ENCODE assay signal across 8 cellular contexts in genomic region chr9:129006328-129007034, GRCh38. TPM values are rescaled to one million over a fixed set of nuclear protein-coding genes. Genes with fewer than 3 reads are reported as not detected.
DNase-seq lines count a peak whose midpoint lies in the region; ATAC-seq and TF ChIP-seq lines count a peak whose summit lies in the region.

No MANE protein-coding gene starts in this region.

- H3K27me3 ChIP-seq in MG63 (no peaks in the 10 kb centered on the region), gastrocnemius medialis (no peaks in the 10 kb centered on the region)

- TF ChIP-seq CTCF in astrocyte of the spinal cord (IDR thresholded peaks at IDR 0.05; ENCODE audit: low read depth, low read length) (peak; percentile 98), gastrocnemius medialis (IDR thresholded peaks at IDR 0.05 in 4 of 5, conservative IDR thresholded peaks at IDR 0.05 in 1 of 5) (peak; percentile 66 to 92 (median 74))

- peaks cover 15 to 28% of the 10 kb centered on the region in 2 donors for H3K4me1 ChIP-seq in gastrocnemius medialis

- TF ChIP-seq POLR2A in gastrocnemius medialis (IDR thresholded peaks at IDR 0.05): no peak

- peak overlapping the region; percentile 61 to 71 (median 66) for H3K27ac ChIP-seq in gastrocnemius medialis

- H3K4me3 ChIP-seq in MG63 (no peak overlapping the region), astrocyte of the spinal cord (ENCODE audit: low read depth, low read length) (no peak overlapping the region), gastrocnemius medialis (no peak overlapping the region)

- peaks cover 52% of the 10 kb centered on the region for H3K36me3 ChIP-seq in MG63
- peaks cover 0 to 64% of the 10 kb centered on the region in 2 donors for H3K36me3 ChIP-seq in gastrocnemius medialis

- DNase-seq in GM03348 (ENCODE audit: low spot score): peak; percentile 93
- DNase-seq in MG63: peak; percentile 66
- DNase-seq in SKM-1 (lab: John Stamatoyannopoulos, UW; ENCODE audit: unreplicated experiment): peak; percentile 67
- peak; percentile 71 for DNase-seq in astrocyte of the spinal cord (ENCODE audit: low read depth, low spot score)
- peak; percentile 77 to 85 for DNase-seq in hippocampal formation (lab: John Stamatoyannopoulos, UW)
- peak; percentile 65 to 77 for DNase-seq in gastrocnemius medialis
- DNase-seq in GDM1 (lab: John Stamatoyannopoulos, UW): no peak

- in situ Hi-C loops in astrocyte of the spinal cord (cut with HindIII; ENCODE audit: low sequenced_read_pairs): no loop called here
- in situ Hi-C loops in gastrocnemius medialis (cut with MboI; ENCODE audit: low sequenced_read_pairs in 4 of 4): no loop called here

- H3K9me3 ChIP-seq in MG63 (no peaks in the 10 kb centered on the region), gastrocnemius medialis (no peaks in the 10 kb centered on the region)

- ATAC-seq in gastrocnemius medialis: peak; percentile 92 to 95
- ATAC-seq in HG02588 (IDR thresholded peaks at IDR 0.05; ENCODE audit: unreplicated experiment): no peak

- intact Hi-C loops in gastrocnemius medialis (cut with DNase I; ENCODE audit: low total_unique reads): loop anchor here (2.0 kb wide), 1 partner anchor 16 kb away; no protein-coding TSS in a partner anchor

RNA-seq across cellular contexts. Expression of gene SH3GLB2, which starts 21.6 kb away (rescaled TPM):
- 36.7 and 42.7 TPM in 2 replicates for total RNA-seq in MG63 (2014; rRNA removed; shearing (Covaris generic); ENCODE audit: low replicate concordance)
- 10 to 100 TPM; 33.6 to 55.1 (median 44.1) TPM for total RNA-seq in gastrocnemius medialis

RNA-seq across cellular contexts. Expression of gene MIGA2, which starts 29.9 kb away (rescaled TPM):
- 16.5 and 19.3 TPM in 2 replicates for total RNA-seq in MG63 (2014; rRNA removed; shearing (Covaris generic); ENCODE audit: low replicate concordance)
- 10 to 100 TPM in 3 of 4 donors, 1 to 10 TPM in 1; 5.8 to 20.6 (median 18.1) TPM for total RNA-seq in gastrocnemius medialis

RNA-seq across cellular contexts. Expression of gene NUP188, which starts 59.0 kb away (rescaled TPM):
- total RNA-seq in MG63 (2014; rRNA removed; shearing (Covaris generic); ENCODE audit: low replicate concordance): 14.5 and 22.4 TPM in 2 replicates
- total RNA-seq in gastrocnemius medialis: 10 to 100 TPM; 24.7 to 59.7 (median 30.3) TPM

RNA-seq across cellular contexts. Expression of gene DOLK, which starts 59.1 kb away (rescaled TPM):
- 16.9 and 29.7 TPM in 2 replicates for total RNA-seq in MG63 (2014; rRNA removed; shearing (Covaris generic); ENCODE audit: low replicate concordance)
- 10 to 100 TPM in 1 of 4 donors, 1 to 10 TPM in 3; 6.5 to 11.8 (median 6.6) TPM for total RNA-seq in gastrocnemius medialis
